In genomic region chr6:27478706-27479318, GRCh38 we compare ENCODE assay signal across 8 cellular contexts. TPM values are rescaled to one million over a fixed set of nuclear protein-coding genes. Genes with fewer than 3 reads are reported as not detected.
A peak's percentile ranks its signal among the peaks of the same experiment; 100 is the strongest.
DNase-seq lines count a peak whose midpoint lies in the region; TF ChIP-seq lines count a peak whose summit lies in the region.

No MANE protein-coding gene starts in this region.

- H3K27me3 Mint-ChIP-seq in activated T-helper 2 cell treated with anti-CD3 and anti-CD28 coated beads, Interferon-gamma antibody, Interleukin-2, Interleukin-4, amounts not matched to agents 10 μg/mL and 5 μg/mL and 100 μg/mL, durations not matched to agents 14 hours and 24 hours and 36 hours (ENCODE audit: low read depth), result peaks cover 12% of the 10 kb centered on the region

- peaks cover 8% of the 10 kb centered on the region; the same call in 1 of the 2 replicates for H3K4me1 ChIP-seq in GM23248 (ENCODE audit: insufficient read depth)
- H3K4me1 ChIP-seq in stomach, result peaks cover 0 to 24% (median 13%) of the 10 kb centered on the region in 4 donors

- TF ChIP-seq POLR2A in stomach (IDR thresholded peaks at IDR 0.05), result no peak

- H3K79me2 ChIP-seq in GM23248 (ENCODE audit: insufficient read depth) (no peaks in the 10 kb centered on the region), neural cell (replicated peaks; ENCODE audit: insufficient read depth, low read length) (no peaks in the 10 kb centered on the region)

- WGBS in GM23248 (ENCODE audit: low coverage in 1 of 2, low lambda C conversion rate in 2 of 2, missing lambda C conversion rate in 2 of 2), 2 experiments, result 0 to 1% methylated on average over 28 of the region's 28 CpGs
- 0 to 1% (median 0%) methylated on average over 28 of the region's 28 CpGs for WGBS in stomach, 5 donors

- H4K20me1 ChIP-seq in GM23248 (ENCODE audit: insufficient read depth) (no peaks in the 10 kb centered on the region), neural cell (ENCODE audit: insufficient read depth) (no peaks in the 10 kb centered on the region)

- H3K9me3 Mint-ChIP-seq in activated T-helper 2 cell treated with anti-CD3 and anti-CD28 coated beads, Interferon-gamma antibody, Interleukin-2, Interleukin-4, amounts not matched to agents 10 μg/mL and 5 μg/mL and 100 μg/mL, durations not matched to agents 14 hours and 24 hours and 36 hours, result no peaks in the 10 kb centered on the region

- no peaks in the 10 kb centered on the region for H3K9me2 ChIP-seq in GM23248 (ENCODE audit: insufficient read depth)
- no peaks in the 10 kb centered on the region for H3K9me2 ChIP-seq in neural cell (ENCODE audit: insufficient read depth, low read length)

- TF ChIP-seq RAD21 in neural cell (conservative IDR thresholded peaks at IDR 0.05), result no peak

- no peaks in the 10 kb centered on the region for H3K36me3 ChIP-seq in GM23248 (ENCODE audit: low read depth)
- no peaks in the 10 kb centered on the region for H3K36me3 ChIP-seq in KOPT-K1 (ENCODE audit: insufficient read depth, low read length)
- H3K36me3 ChIP-seq in neural cell (ENCODE audit: insufficient read depth, low read length), result no peaks in the 10 kb centered on the region
- H3K36me3 ChIP-seq in stomach, result no peaks in the 10 kb centered on the region

- no peak overlapping the region for H3K27ac Mint-ChIP-seq in activated T-helper 2 cell treated with anti-CD3 and anti-CD28 coated beads, Interferon-gamma antibody, Interleukin-2, Interleukin-4, amounts not matched to agents 10 μg/mL and 5 μg/mL and 100 μg/mL, durations not matched to agents 14 hours and 24 hours and 36 hours

- peaks cover 3% of the 10 kb centered on the region for H3K4me1 Mint-ChIP-seq in activated T-helper 2 cell treated with anti-CD3 and anti-CD28 coated beads, Interferon-gamma antibody, Interleukin-2, Interleukin-4, amounts not matched to agents 10 μg/mL and 5 μg/mL and 100 μg/mL, durations not matched to agents 14 hours and 24 hours and 36 hours (ENCODE audit: low read depth)

- in situ Hi-C loops in GM23248 (cut with MboI), result no loop called here

- intact Hi-C loops in activated T-helper 2 cell treated with anti-CD3 and anti-CD28 coated beads, Interferon-gamma antibody, Interleukin-2, Interleukin-4, amounts not matched to agents 10 μg/mL and 5 μg/mL and 100 μg/mL, durations not matched to agents 14 hours and 24 hours and 36 hours (cut with micrococcal nuclease), result loop anchor here (1.0 to 10.0 kb wide), 13 partner anchors 8 to 1463 kb away; partner anchors contain the start of genes ABT1 and HMGN4
- intact Hi-C loops in stomach (cut with DNase I; ENCODE audit: low total_unique reads), result no loop called here

- TF ChIP-seq EP300 in neural cell (conservative IDR thresholded peaks at IDR 0.05; ENCODE audit: poor library complexity, severe bottlenecking), result no peak
- TF ChIP-seq EP300 in stomach (IDR thresholded peaks at IDR 0.05), result no peak

- H3K4me3 ChIP-seq in GM23248 (peak overlapping the region; percentile 93), neural cell (ENCODE audit: low read length) (peak overlapping the region; percentile 77), stomach (peak overlapping the region; percentile 49 to 79 (median 62))

- H3K27ac ChIP-seq in GM23248, result peak overlapping the region; percentile 98
- H3K27ac ChIP-seq in KOPT-K1 (ENCODE audit: low read depth, low read length, poor library complexity, severe bottlenecking), result peak overlapping the region; percentile 92
- H3K27ac ChIP-seq in neural cell (ENCODE audit: low read length), result peak overlapping the region; percentile 70
- peak overlapping the region; percentile 88 to 99 (median 96) for H3K27ac ChIP-seq in stomach

- H3K9me3 ChIP-seq in GM23248 (ENCODE audit: low read depth) (no peaks in the 10 kb centered on the region), KOPT-K1 (ENCODE audit: insufficient read depth, low read length, poor library complexity, severe bottlenecking) (no peaks in the 10 kb centered on the region), neural cell (ENCODE audit: low read length) (no peaks in the 10 kb centered on the region), stomach (no peaks in the 10 kb centered on the region)

- H3F3A ChIP-seq in GM23248 (ENCODE audit: insufficient read depth), result peaks cover 24% of the 10 kb centered on the region
- H3F3A ChIP-seq in neural cell (ENCODE audit: insufficient read depth, low read length, poor library complexity, severe bottlenecking), result peaks cover 7% of the 10 kb centered on the region

- no peaks in the 10 kb centered on the region for H3K27me3 ChIP-seq in GM23248 (replicated peaks; ENCODE audit: insufficient read depth)
- H3K27me3 ChIP-seq in neural cell (ENCODE audit: insufficient read depth, low read depth, low read length), result no peaks in the 10 kb centered on the region
- no peaks in the 10 kb centered on the region for H3K27me3 ChIP-seq in stomach

- H2AFZ ChIP-seq in GM23248 (peak overlapping the region; percentile 93), neural cell (ENCODE audit: low read depth, low read length) (no peak overlapping the region)

- H3K4me3 Mint-ChIP-seq in activated T-helper 2 cell treated with anti-CD3 and anti-CD28 coated beads, Interferon-gamma antibody, Interleukin-2, Interleukin-4, amounts not matched to agents 10 μg/mL and 5 μg/mL and 100 μg/mL, durations not matched to agents 14 hours and 24 hours and 36 hours (ENCODE audit: low read depth), result no peak overlapping the region

- DNase-seq in DMS79 (lab: John Stamatoyannopoulos, UW) (peak; percentile 20), GM23248 (peak; percentile 90), RKO (ENCODE audit: low spot score) (peak; percentile 86), fibroblast of the conjunctiva (ENCODE audit: low read depth) (peak; percentile 89), stomach (peak; percentile 88)
- peak; percentile 83 for DNase-seq in activated T-helper 2 cell treated with anti-CD3 and anti-CD28 coated beads, Interferon-gamma antibody, Interleukin-2, Interleukin-4, amounts not matched to agents 10 μg/mL and 5 μg/mL and 100 μg/mL, durations not matched to agents 14 hours and 24 hours and 36 hours (ENCODE audit: low spot score)

- TF ChIP-seq CTCF in neural cell (IDR thresholded peaks at IDR 0.05; ENCODE audit: poor library complexity, severe bottlenecking) (no peak), stomach (IDR thresholded peaks at IDR 0.05) (no peak)

- H3K36me3 Mint-ChIP-seq in activated T-helper 2 cell treated with anti-CD3 and anti-CD28 coated beads, Interferon-gamma antibody, Interleukin-2, Interleukin-4, amounts not matched to agents 10 μg/mL and 5 μg/mL and 100 μg/mL, durations not matched to agents 14 hours and 24 hours and 36 hours (ENCODE audit: low read depth), result no peaks in the 10 kb centered on the region

- H3K9ac ChIP-seq in GM23248, result peak overlapping the region; percentile 98
- peak overlapping the region; percentile 63 for H3K9ac ChIP-seq in neural cell (ENCODE audit: low read length)

- peak overlapping the region; percentile 99 for H3K4me2 ChIP-seq in GM23248 (ENCODE audit: unreplicated experiment)
- H3K4me2 ChIP-seq in neural cell (ENCODE audit: low read length), result peak overlapping the region; percentile 90

TF ChIP-seq in neural cell, 6 proteins besides CTCF, POLR2A, EP300 and RAD21:
- TF ChIP-seq POLR2AphosphoS5 (IDR thresholded peaks at IDR 0.05), result no peak
- peak; percentile 34 for TF ChIP-seq MXI1 (conservative IDR thresholded peaks at IDR 0.05; ENCODE audit: poor library complexity, severe bottlenecking)

RNA-seq across cellular contexts. Expression of gene ZNF184, which starts 5.9 kb away (rescaled TPM):
- total RNA-seq in GM23248 (2014; rRNA removed; shearing (Covaris generic)), result 3.2 and 3.8 TPM in 2 replicates
- polyA plus RNA-seq in GM23248 (2016; fragmentation: Nextera tagmentation; extraction: Ambion mirVana) (3.8 TPM in 2 replicates), neural cell (16.4 and 20.1 TPM in 2 replicates), stomach (1 to 10 TPM; 1.8 to 4.0 (median 2.2) TPM)
- total RNA-seq in activated T-helper 2 cell treated with anti-CD3 and anti-CD28 coated beads, Interferon-gamma antibody, Interleukin-2, Interleukin-4, amounts not matched to agents 10 μg/mL and 5 μg/mL and 100 μg/mL, durations not matched to agents 14 hours and 24 hours and 36 hours, result 8.4 and 9.2 TPM in 2 replicates
- polyA minus RNA-seq in neural cell, result 40.4 and 42.6 TPM in 2 replicates
- 10 to 100 TPM in 2 of 5 donors, 1 to 10 TPM in 2, not detected in 1; 4.5 to 21.0 (median 8.5) TPM for total RNA-seq in stomach

Comparison
In these comparisons a context has a peak if more than half of its experiments do, and no peak if none do; other contexts are left out.
1. Peak in every context shown above with its lines: DNase-seq, H3K4me3 ChIP-seq and H3K27ac ChIP-seq.
2. DNase-seq: peak in every context shown above with its lines; median percentile 90 in GM23248; 89 in fibroblast of the conjunctiva; 88 in stomach; 86 in RKO; 83 in activated T-helper 2 cell treated with anti-CD3 and anti-CD28 coated beads, Interferon-gamma antibody, Interleukin-2, Interleukin-4, amounts not matched to agents 10 μg/mL and 5 μg/mL and 100 μg/mL, durations not matched to agents 14 hours and 24 hours and 36 hours; 20 in DMS79.